ENCODE assay signal across 13 cellular contexts in genomic region chr20:11849270-11849920, GRCh38.
DNase-seq lines count a peak whose midpoint lies in the region; TF ChIP-seq lines count a peak whose summit lies in the region.
"Had no signal": no experiment of that assay in that cellular context is flagged by ENCODE, and none has a peak within 500 bp of the region (broad histone marks: within the 10 kb centered on the region; RNA-seq: fewer than 3 reads in every experiment).

No MANE protein-coding gene starts in this region.

- no peaks in the 10 kb centered on the region for H3K27me3 ChIP-seq in smooth muscle cell (ENCODE audit: low read depth)

- peak overlapping the region; percentile 75 for H2AFZ ChIP-seq in smooth muscle cell (ENCODE audit: low read depth)

- peaks cover 12% of the 10 kb centered on the region for H3K4me1 ChIP-seq in smooth muscle cell (ENCODE audit: low read depth)

- no peaks in the 10 kb centered on the region for H3K4me1 Mint-ChIP-seq in endothelial cell (ENCODE audit: unreplicated experiment)

- WGBS in smooth muscle cell (ENCODE audit: low lambda C conversion rate), result 43% methylated on average over 5 of the region's 5 CpGs

- DNase-seq in NCI-H1417 (lab: John Stamatoyannopoulos, UW), result peak in 2 of 3 experiments; percentile 34 to 49
- DNase-seq in NCI-H1417 treated with DMSO at 0.1 percent for 48 hours (lab: John Stamatoyannopoulos, UW), result no peak
- DNase-seq in NCI-H524 (lab: John Stamatoyannopoulos, UW), result peak; percentile 78 to 84
- peak; percentile 40 for DNase-seq in fibroblast of mammary gland (ENCODE audit: low read depth)
- DNase-seq in smooth muscle cell (lab: John Stamatoyannopoulos, UW; ENCODE audit: unreplicated experiment), result no peak
- no peak for DNase-seq in endothelial cell (ENCODE audit: low spot score)
- no peak for DNase-seq in SIG-M5 (lab: John Stamatoyannopoulos, UW)
- DNase-seq in NCI-H1694 treated with DMSO at 0.1 percent for 48 hours (lab: John Stamatoyannopoulos, UW), result no peak
- DNase-seq: activated CD4-positive, alpha-beta T cell treated with anti-CD3 and anti-CD28 coated beads for 48 hours; midbrain had no signal

- H3K79me2 ChIP-seq in smooth muscle cell (ENCODE audit: low read depth), result no peaks in the 10 kb centered on the region

- no peak overlapping the region for H3K27ac Mint-ChIP-seq in endothelial cell (ENCODE audit: unreplicated experiment)

- H3K4me3 Mint-ChIP-seq in endothelial cell (ENCODE audit: unreplicated experiment), result no peak overlapping the region

- no peaks in the 10 kb centered on the region for H4K20me1 ChIP-seq in smooth muscle cell (ENCODE audit: low read depth)

- TF ChIP-seq CTCF in fibroblast of mammary gland (conservative IDR thresholded peaks at IDR 0.05; ENCODE audit: control insufficient read depth, insufficient read depth, low read depth, low read length), result no peak
- TF ChIP-seq CTCF in smooth muscle cell (IDR thresholded peaks at IDR 0.05; ENCODE audit: borderline replicate concordance, insufficient read depth, poor library complexity, severe bottlenecking), result no peak
- TF ChIP-seq CTCF in endothelial cell (IDR thresholded peaks at IDR 0.05; ENCODE audit: unreplicated experiment), result no peak

- no peak overlapping the region for H3K4me3 ChIP-seq in fibroblast of mammary gland (ENCODE audit: control insufficient read depth, low read depth, low read length)
- no peak overlapping the region for H3K4me3 ChIP-seq in smooth muscle cell
- H3K4me3 ChIP-seq: GM12878 had no signal

- no peaks in the 10 kb centered on the region for H3K9me3 Mint-ChIP-seq in endothelial cell (ENCODE audit: unreplicated experiment)

- no peaks in the 10 kb centered on the region for H3K27me3 Mint-ChIP-seq in endothelial cell (ENCODE audit: unreplicated experiment)

- peak overlapping the region; percentile 61 for H3K27ac ChIP-seq in smooth muscle cell (ENCODE audit: low read depth)
- H3K27ac ChIP-seq: 22Rv1 had no signal

- peaks cover 9% of the 10 kb centered on the region for H3F3A ChIP-seq in smooth muscle cell (ENCODE audit: low read depth)

- no peaks in the 10 kb centered on the region for H3K36me3 ChIP-seq in smooth muscle cell (ENCODE audit: low read depth)

- H3K36me3 Mint-ChIP-seq in endothelial cell (ENCODE audit: low read depth, unreplicated experiment), result no peaks in the 10 kb centered on the region
- H3K36me3 Mint-ChIP-seq: brain had no signal

- H3K9ac ChIP-seq in smooth muscle cell (ENCODE audit: low read depth), result no peak overlapping the region

- H3K9me3 ChIP-seq in smooth muscle cell (replicated peaks; ENCODE audit: low read depth), result no peaks in the 10 kb centered on the region

- peak overlapping the region; percentile 72 for H3K4me2 ChIP-seq in smooth muscle cell

Comparison
In these comparisons a context has a peak if more than half of its experiments do, and no peak if none do; other contexts are left out.
1. DNase-seq: peak in NCI-H1417 (2 of 3), NCI-H524 (2 of 2) and fibroblast of mammary gland (single experiment); none in NCI-H1417 treated with DMSO at 0.1 percent for 48 hours (single experiment), smooth muscle cell (single experiment), endothelial cell (single experiment), SIG-M5 (single experiment) and NCI-H1694 treated with DMSO at 0.1 percent for 48 hours (single experiment).